In the genomic region with DNA sequence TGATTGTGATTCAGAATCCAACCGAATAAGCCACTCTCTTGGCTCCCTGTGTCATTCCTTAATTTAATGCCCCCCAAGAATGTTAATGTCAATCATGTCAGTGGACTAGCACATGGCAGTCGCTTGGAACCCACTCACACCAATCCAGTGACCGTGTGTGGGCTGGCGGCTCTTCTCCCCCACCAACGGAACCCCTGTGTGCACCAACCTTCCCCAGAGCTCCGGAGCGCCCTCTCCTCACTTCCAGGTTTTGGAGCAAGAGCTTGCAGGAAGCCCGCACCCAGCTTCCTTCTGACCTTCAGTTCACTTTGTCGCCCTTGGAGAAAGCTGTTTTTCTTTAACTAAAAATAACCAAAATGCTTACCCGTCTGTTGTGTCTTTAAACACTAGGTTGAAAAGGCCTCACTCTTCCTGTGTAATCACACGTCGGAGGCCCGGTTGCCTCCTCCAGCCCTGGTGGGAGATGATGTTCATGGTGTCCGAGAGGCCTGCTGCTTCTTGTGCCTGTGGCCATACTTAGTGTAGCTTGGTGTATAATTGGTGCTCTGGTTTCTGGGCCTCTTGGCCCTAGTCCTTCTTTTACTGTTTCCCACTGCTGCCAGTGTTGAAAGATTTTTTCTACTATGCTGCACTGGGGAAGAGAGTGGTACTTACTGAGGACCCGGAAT, we compare ENCODE assay signal across 21 cellular contexts. TPM values are rescaled to one million over a fixed set of nuclear protein-coding genes. Genes with fewer than 3 reads are reported as not detected.
A peak's percentile ranks its signal among the peaks of the same experiment; 100 is the strongest.
DNase-seq lines count a peak whose midpoint lies in the region; ATAC-seq and TF ChIP-seq lines count a peak whose summit lies in the region.
"Had no signal": no experiment of that assay in that cellular context is flagged by ENCODE, and none has a peak within 500 bp of the region (broad histone marks: within the 10 kb centered on the region; RNA-seq: fewer than 3 reads in every experiment).

No MANE protein-coding gene starts in this region.

- peaks cover 16 to 22% of the 10 kb centered on the region in 2 donors for H3K4me1 Mint-ChIP-seq in effector memory CD8-positive, alpha-beta T cell (ENCODE audit: low read depth in 2 of 2)
- peaks cover 15% of the 10 kb centered on the region for H3K4me1 Mint-ChIP-seq in stimulated activated memory B cell treated with anti-CD40 and anti-IgM and Interleukin-4, amounts not matched to agents 10 μg/mL and 1 μg/mL and 100 μg/mL, for 72 hours

- no peak overlapping the region for H3K9ac ChIP-seq in SK-N-MC (ENCODE audit: insufficient read length)
- H3K9ac ChIP-seq in mammary epithelial cell (ENCODE audit: insufficient read depth, low read length), result no peak overlapping the region
- H3K9ac ChIP-seq: neural progenitor cell had no signal

- in situ Hi-C loops in mammary epithelial cell (cut with MboI; ENCODE audit: low sequenced_read_pairs in 2 of 2), result no loop called here

- WGBS in mammary epithelial cell (ENCODE audit: low coverage, missing lambda C conversion rate), result 95% methylated on average over 13 of the region's 15 CpGs

- peaks cover 46% of the 10 kb centered on the region for H3K36me3 Mint-ChIP-seq in effector memory CD8-positive, alpha-beta T cell (ENCODE audit: insufficient read depth)
- peaks cover 42% of the 10 kb centered on the region for H3K36me3 Mint-ChIP-seq in stimulated activated memory B cell treated with anti-CD40 and anti-IgM and Interleukin-4, amounts not matched to agents 10 μg/mL and 1 μg/mL and 100 μg/mL, for 72 hours

- H4K20me1 ChIP-seq in mammary epithelial cell (ENCODE audit: insufficient read depth, low read length), result no peaks in the 10 kb centered on the region

- H3K9me3 ChIP-seq in SK-N-MC (ENCODE audit: low read depth, low read length) (no peaks in the 10 kb centered on the region), mammary epithelial cell (replicated peaks; ENCODE audit: insufficient read depth, low read length) (no peaks in the 10 kb centered on the region)
- H3K9me3 ChIP-seq: esophagus squamous epithelium, prostate gland, upper lobe of right lung had no signal

- H3K4me3 ChIP-seq in SK-N-MC, result no peak overlapping the region
- no peak overlapping the region for H3K4me3 ChIP-seq in mammary epithelial cell (replicated peaks in 1 of 3; ENCODE audit: insufficient read depth in 1 of 3, low read depth in 2 of 3, low read length in 3 of 3)
- H3K4me3 ChIP-seq: esophagus squamous epithelium, neural progenitor cell, prostate gland, upper lobe of right lung had no signal

- intact Hi-C loops in Right ventricle myocardium superior (cut with DNase I) (no loop called here), cardiac septum (cut with DNase I) (no loop called here), mammary epithelial cell (cut with micrococcal nuclease) (no loop called here)

- H2AFZ ChIP-seq in mammary epithelial cell (ENCODE audit: low read depth, low read length), result no peak overlapping the region
- H2AFZ ChIP-seq: neural progenitor cell had no signal

- H3K4me2 ChIP-seq in mammary epithelial cell (ENCODE audit: insufficient read depth, low read depth, low read length), result no peak overlapping the region
- H3K4me2 ChIP-seq: neural progenitor cell had no signal

- H3K4me3 Mint-ChIP-seq in effector memory CD8-positive, alpha-beta T cell, result peak overlapping the region; percentile 34 to 72
- H3K4me3 Mint-ChIP-seq in stimulated activated memory B cell treated with anti-CD40 and anti-IgM and Interleukin-4, amounts not matched to agents 10 μg/mL and 1 μg/mL and 100 μg/mL, for 72 hours, result no peak overlapping the region
- H3K4me3 Mint-ChIP-seq: mesothelial cell of epicardium, neural progenitor cell had no signal

- H3K27me3 Mint-ChIP-seq in effector memory CD8-positive, alpha-beta T cell, result no peaks in the 10 kb centered on the region
- no peaks in the 10 kb centered on the region for H3K27me3 Mint-ChIP-seq in stimulated activated memory B cell treated with anti-CD40 and anti-IgM and Interleukin-4, amounts not matched to agents 10 μg/mL and 1 μg/mL and 100 μg/mL, for 72 hours

- H3K27me3 ChIP-seq in mammary epithelial cell (ENCODE audit: insufficient read depth, low read length), result no peaks in the 10 kb centered on the region
- H3K27me3 ChIP-seq: esophagus squamous epithelium, upper lobe of right lung had no signal

- no peaks in the 10 kb centered on the region for H3K9me3 Mint-ChIP-seq in effector memory CD8-positive, alpha-beta T cell
- no peaks in the 10 kb centered on the region for H3K9me3 Mint-ChIP-seq in stimulated activated memory B cell treated with anti-CD40 and anti-IgM and Interleukin-4, amounts not matched to agents 10 μg/mL and 1 μg/mL and 100 μg/mL, for 72 hours
- H3K9me3 Mint-ChIP-seq: mesothelial cell of epicardium, neural progenitor cell had no signal

- peak overlapping the region; percentile 76 to 95 for H3K27ac Mint-ChIP-seq in effector memory CD8-positive, alpha-beta T cell
- H3K27ac Mint-ChIP-seq in stimulated activated memory B cell treated with anti-CD40 and anti-IgM and Interleukin-4, amounts not matched to agents 10 μg/mL and 1 μg/mL and 100 μg/mL, for 72 hours, result peak overlapping the region; percentile 52
- H3K27ac Mint-ChIP-seq: neural progenitor cell had no signal

- H3K79me2 ChIP-seq in mammary epithelial cell (ENCODE audit: insufficient read depth, low read length), result no peaks in the 10 kb centered on the region

- H3K27ac ChIP-seq in SK-N-MC, result 0 out of 2 replicates have a peak overlapping the region, but pooled peaks have one; percentile 36
- H3K27ac ChIP-seq in mammary epithelial cell (ENCODE audit: insufficient read depth, low read depth, low read length), result no peak overlapping the region
- H3K27ac ChIP-seq: neural progenitor cell, prostate gland, upper lobe of right lung, VCaP had no signal

- TF ChIP-seq CTCF in mammary epithelial cell (conservative IDR thresholded peaks at IDR 0.05 in 1 of 2, IDR thresholded peaks at IDR 0.05 in 1 of 2; ENCODE audit: extremely low read depth in 1 of 2, insufficient read depth in 1 of 2, low read depth in 1 of 2, low read length in 2 of 2), result no peak

- H3K4me1 ChIP-seq in mammary epithelial cell (ENCODE audit: insufficient read depth, low read length), result no peaks in the 10 kb centered on the region
- H3K4me1 ChIP-seq: prostate gland had no signal

- ATAC-seq in Right ventricle myocardium superior (ENCODE audit: poor library complexity) (no peak), HG03108 (IDR thresholded peaks at IDR 0.05; ENCODE audit: unreplicated experiment) (no peak)
- ATAC-seq in effector memory CD8-positive, alpha-beta T cell (replicated peaks), result no peak
- no peak for ATAC-seq in stimulated activated memory B cell treated with anti-CD40 and anti-IgM and Interleukin-4, amounts not matched to agents 10 μg/mL and 1 μg/mL and 100 μg/mL, for 72 hours
- ATAC-seq: upper lobe of right lung had no signal

- dilution Hi-C loops in mammary epithelial cell (cut with HindIII; ENCODE audit: low sequenced_read_pairs), result no loop called here

- BruUV-seq in mammary epithelial cell (replicated peaks; lab: Mats Ljungman, UMichigan), result no TSS peak

- DNase-seq in Right ventricle myocardium superior, result peak; percentile 20
- DNase-seq in cardiac septum (ENCODE audit: low spot score), result no peak
- no peak for DNase-seq in SK-N-MC (ENCODE audit: low read depth, low spot score)
- peak in 1 of 3 experiments; percentile 14 for DNase-seq in effector memory CD8-positive, alpha-beta T cell
- DNase-seq in SHP77 treated with DMSO at 0.1 percent for 48 hours (lab: John Stamatoyannopoulos, UW), result no peak
- no peak for DNase-seq in mammary epithelial cell
- DNase-seq: effector CD4-positive, alpha-beta T cell; EL; esophagus squamous epithelium; HCEC 1CT; KG1; MV-4-11; NCI-H1930; SIG-M5; upper lobe of right lung had no signal

- CTCF ChIA-PET in mammary epithelial cell (lab: Charles Lee; ENCODE audit: low non-redundant PET), result no interaction called here

- H3K36me3 ChIP-seq in SK-N-MC (ENCODE audit: insufficient read depth, low read length) (peaks cover 30% of the 10 kb centered on the region), mammary epithelial cell (ENCODE audit: insufficient read depth, low read length) (peaks cover 16% of the 10 kb centered on the region)
- H3K36me3 ChIP-seq: neural progenitor cell had no signal

RNA-seq across cellular contexts. Expression of gene MAP1LC3A, which starts 17.8 kb away (rescaled TPM):
- total RNA-seq in Right ventricle myocardium superior, result 107 TPM
- 61.0 TPM for total RNA-seq in cardiac septum
- 10 to 100 TPM in 1 of 2 donors, 1 to 10 TPM in 1; 9.4 to 18.5 TPM for total RNA-seq in mammary epithelial cell
- 2.5 TPM for polyA plus RNA-seq in mammary epithelial cell
- polyA minus RNA-seq in mammary epithelial cell, result not detected

RNA-seq across cellular contexts. Expression of gene DYNLRB1, which starts 24.5 kb away (rescaled TPM):
- 148 TPM for total RNA-seq in Right ventricle myocardium superior
- total RNA-seq in cardiac septum, result 157 TPM
- total RNA-seq in mammary epithelial cell, result 10 to 100 TPM; 55.5 to 95.6 TPM
- 230 TPM for polyA plus RNA-seq in mammary epithelial cell
- 158 TPM for polyA minus RNA-seq in mammary epithelial cell
